1 cellular context compared by ENCODE assay signal in the genomic region with DNA sequence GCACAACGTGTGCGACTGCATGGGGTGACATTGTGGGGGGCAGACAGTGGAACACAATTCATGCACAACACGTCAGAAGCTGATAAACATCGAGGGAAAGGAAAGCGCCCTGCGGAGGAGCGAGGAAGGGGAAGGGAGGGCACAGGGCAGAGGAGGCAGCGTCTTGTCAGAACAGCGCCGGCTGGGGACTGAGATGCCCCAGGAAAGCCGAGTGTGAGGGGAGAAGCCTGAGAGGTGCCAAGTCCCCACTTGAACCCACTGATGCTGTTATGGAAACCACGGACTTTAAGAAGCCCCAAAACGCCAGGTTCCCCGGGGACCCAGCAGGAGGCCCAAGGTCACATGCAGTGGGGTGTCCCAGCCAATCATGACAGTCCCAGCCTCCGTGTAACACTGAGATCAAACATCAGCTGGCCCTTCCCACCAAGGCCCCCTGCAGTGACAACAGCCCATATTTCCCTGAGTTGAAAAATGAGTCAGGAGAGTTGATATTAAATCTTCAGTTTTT.
TF ChIP-seq lines count a peak whose summit lies in the region.

No MANE protein-coding gene starts in this region.

TF ChIP-seq in HEK293, 187 proteins besides CTCF, POLR2A, EP300 and RAD21 (continued from another document and continues in another):
- TF ChIP-seq ZNF571 (tag by site-specific recombination; IDR thresholded peaks at IDR 0.05) (no peak), ZNF600 (tag by site-specific recombination; IDR thresholded peaks at IDR 0.05) (peak; percentile 59), ZNF366 (tag by site-specific recombination; conservative IDR thresholded peaks at IDR 0.05) (no peak), KLF17 (tag by site-specific recombination; IDR thresholded peaks at IDR 0.05) (0 out of 2 replicates have a peak, but pooled peaks have one; percentile 36), MEIS1 (CRISPR knock-in tag; IDR thresholded peaks at IDR 0.05; ENCODE audit: borderline replicate concordance) (no peak), PRDM4 (tag by site-specific recombination; IDR thresholded peaks at IDR 0.05) (no peak), ZBTB8A (tag by site-specific recombination; IDR thresholded peaks at IDR 0.05) (peak; percentile 6; the same call in 1 of the 2 replicates), ZNF629 (tag by site-specific recombination; IDR thresholded peaks at IDR 0.05) (peak; percentile 53), ZNF521 (tag by site-specific recombination; IDR thresholded peaks at IDR 0.05) (no peak), BCL11B (tag by site-specific recombination; IDR thresholded peaks at IDR 0.05; ENCODE audit: low read depth) (no peak), IKZF3 (tag by site-specific recombination; IDR thresholded peaks at IDR 0.05) (no peak), PRDM2 (tag by site-specific recombination; IDR thresholded peaks at IDR 0.05; ENCODE audit: borderline replicate concordance) (no peak), ZNF18 (tag by site-specific recombination; IDR thresholded peaks at IDR 0.05) (no peak), ZNF596 (tag by site-specific recombination; IDR thresholded peaks at IDR 0.05) (no peak), ZNF155 (tag by site-specific recombination; IDR thresholded peaks at IDR 0.05) (no peak), ZNF341 (tag by site-specific recombination; IDR thresholded peaks at IDR 0.05; ENCODE audit: low read depth) (peak; percentile 78), ZNF112 (tag by site-specific recombination; IDR thresholded peaks at IDR 0.05) (no peak), ZNF398 (tag by site-specific recombination; IDR thresholded peaks at IDR 0.05) (no peak), ZXDB (tag by site-specific recombination; IDR thresholded peaks at IDR 0.05) (no peak), MYNN (tag by site-specific recombination; IDR thresholded peaks at IDR 0.05; ENCODE audit: borderline replicate concordance) (no peak), ZBTB21 (tag by site-specific recombination; IDR thresholded peaks at IDR 0.05) (no peak), ZNF16 (tag by site-specific recombination; IDR thresholded peaks at IDR 0.05; ENCODE audit: low read depth) (no peak), ZNF707 (tag by site-specific recombination; IDR thresholded peaks at IDR 0.05) (no peak), ZNF266 (tag by site-specific recombination; IDR thresholded peaks at IDR 0.05; ENCODE audit: low read depth) (no peak), ZIC2 (tag by site-specific recombination; IDR thresholded peaks at IDR 0.05) (peak; percentile 97), YY1 (tag by site-specific recombination; IDR thresholded peaks at IDR 0.05) (no peak)
- TF ChIP-seq, protein P1, sequence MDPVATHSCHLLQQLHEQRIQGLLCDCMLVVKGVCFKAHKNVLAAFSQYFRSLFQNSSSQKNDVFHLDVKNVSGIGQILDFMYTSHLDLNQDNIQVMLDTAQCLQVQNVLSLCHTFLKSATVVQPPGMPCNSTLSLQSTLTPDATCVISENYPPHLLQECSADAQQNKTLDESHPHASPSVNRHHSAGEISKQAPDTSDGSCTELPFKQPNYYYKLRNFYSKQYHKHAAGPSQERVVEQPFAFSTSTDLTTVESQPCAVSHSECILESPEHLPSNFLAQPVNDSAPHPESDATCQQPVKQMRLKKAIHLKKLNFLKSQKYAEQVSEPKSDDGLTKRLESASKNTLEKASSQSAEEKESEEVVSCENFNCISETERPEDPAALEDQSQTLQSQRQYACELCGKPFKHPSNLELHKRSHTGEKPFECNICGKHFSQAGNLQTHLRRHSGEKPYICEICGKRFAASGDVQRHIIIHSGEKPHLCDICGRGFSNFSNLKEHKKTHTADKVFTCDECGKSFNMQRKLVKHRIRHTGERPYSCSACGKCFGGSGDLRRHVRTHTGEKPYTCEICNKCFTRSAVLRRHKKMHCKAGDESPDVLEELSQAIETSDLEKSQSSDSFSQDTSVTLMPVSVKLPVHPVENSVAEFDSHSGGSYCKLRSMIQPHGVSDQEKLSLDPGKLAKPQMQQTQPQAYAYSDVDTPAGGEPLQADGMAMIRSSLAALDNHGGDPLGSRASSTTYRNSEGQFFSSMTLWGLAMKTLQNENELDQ (tag by site-specific recombination; IDR thresholded peaks at IDR 0.05; ENCODE audit: low read depth): no peak
- TF ChIP-seq, protein P2, sequence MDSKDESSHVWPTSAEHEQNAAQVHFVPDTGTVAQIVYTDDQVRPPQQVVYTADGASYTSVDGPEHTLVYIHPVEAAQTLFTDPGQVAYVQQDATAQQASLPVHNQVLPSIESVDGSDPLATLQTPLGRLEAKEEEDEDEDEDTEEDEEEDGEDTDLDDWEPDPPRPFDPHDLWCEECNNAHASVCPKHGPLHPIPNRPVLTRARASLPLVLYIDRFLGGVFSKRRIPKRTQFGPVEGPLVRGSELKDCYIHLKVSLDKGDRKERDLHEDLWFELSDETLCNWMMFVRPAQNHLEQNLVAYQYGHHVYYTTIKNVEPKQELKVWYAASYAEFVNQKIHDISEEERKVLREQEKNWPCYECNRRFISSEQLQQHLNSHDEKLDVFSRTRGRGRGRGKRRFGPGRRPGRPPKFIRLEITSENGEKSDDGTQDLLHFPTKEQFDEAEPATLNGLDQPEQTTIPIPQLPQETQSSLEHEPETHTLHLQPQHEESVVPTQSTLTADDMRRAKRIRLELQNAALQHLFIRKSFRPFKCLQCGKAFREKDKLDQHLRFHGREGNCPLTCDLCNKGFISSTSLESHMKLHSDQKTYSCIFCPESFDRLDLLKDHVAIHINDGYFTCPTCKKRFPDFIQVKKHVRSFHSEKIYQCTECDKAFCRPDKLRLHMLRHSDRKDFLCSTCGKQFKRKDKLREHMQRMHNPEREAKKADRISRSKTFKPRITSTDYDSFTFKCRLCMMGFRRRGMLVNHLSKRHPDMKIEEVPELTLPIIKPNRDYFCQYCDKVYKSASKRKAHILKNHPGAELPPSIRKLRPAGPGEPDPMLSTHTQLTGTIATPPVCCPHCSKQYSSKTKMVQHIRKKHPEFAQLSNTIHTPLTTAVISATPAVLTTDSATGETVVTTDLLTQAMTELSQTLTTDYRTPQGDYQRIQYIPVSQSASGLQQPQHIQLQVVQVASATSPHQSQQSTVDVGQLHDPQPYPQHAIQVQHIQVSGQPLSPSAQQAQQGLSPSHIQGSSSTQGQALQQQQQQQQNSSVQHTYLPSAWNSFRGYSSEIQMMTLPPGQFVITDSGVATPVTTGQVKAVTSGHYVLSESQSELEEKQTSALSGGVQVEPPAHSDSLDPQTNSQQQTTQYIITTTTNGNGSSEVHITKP (tag by site-specific recombination; IDR thresholded peaks at IDR 0.05): no peak
- TF ChIP-seq, protein P3, sequence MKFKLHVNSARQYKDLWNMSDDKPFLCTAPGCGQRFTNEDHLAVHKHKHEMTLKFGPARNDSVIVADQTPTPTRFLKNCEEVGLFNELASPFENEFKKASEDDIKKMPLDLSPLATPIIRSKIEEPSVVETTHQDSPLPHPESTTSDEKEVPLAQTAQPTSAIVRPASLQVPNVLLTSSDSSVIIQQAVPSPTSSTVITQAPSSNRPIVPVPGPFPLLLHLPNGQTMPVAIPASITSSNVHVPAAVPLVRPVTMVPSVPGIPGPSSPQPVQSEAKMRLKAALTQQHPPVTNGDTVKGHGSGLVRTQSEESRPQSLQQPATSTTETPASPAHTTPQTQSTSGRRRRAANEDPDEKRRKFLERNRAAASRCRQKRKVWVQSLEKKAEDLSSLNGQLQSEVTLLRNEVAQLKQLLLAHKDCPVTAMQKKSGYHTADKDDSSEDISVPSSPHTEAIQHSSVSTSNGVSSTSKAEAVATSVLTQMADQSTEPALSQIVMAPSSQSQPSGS (tag by site-specific recombination; IDR thresholded peaks at IDR 0.05; ENCODE audit: low read depth): no peak
- TF ChIP-seq, protein P4, sequence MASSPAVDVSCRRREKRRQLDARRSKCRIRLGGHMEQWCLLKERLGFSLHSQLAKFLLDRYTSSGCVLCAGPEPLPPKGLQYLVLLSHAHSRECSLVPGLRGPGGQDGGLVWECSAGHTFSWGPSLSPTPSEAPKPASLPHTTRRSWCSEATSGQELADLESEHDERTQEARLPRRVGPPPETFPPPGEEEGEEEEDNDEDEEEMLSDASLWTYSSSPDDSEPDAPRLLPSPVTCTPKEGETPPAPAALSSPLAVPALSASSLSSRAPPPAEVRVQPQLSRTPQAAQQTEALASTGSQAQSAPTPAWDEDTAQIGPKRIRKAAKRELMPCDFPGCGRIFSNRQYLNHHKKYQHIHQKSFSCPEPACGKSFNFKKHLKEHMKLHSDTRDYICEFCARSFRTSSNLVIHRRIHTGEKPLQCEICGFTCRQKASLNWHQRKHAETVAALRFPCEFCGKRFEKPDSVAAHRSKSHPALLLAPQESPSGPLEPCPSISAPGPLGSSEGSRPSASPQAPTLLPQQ (tag by site-specific recombination; IDR thresholded peaks at IDR 0.05): no peak
